Comparison of ENCODE assay signal across 18 cellular contexts in the genomic region with DNA sequence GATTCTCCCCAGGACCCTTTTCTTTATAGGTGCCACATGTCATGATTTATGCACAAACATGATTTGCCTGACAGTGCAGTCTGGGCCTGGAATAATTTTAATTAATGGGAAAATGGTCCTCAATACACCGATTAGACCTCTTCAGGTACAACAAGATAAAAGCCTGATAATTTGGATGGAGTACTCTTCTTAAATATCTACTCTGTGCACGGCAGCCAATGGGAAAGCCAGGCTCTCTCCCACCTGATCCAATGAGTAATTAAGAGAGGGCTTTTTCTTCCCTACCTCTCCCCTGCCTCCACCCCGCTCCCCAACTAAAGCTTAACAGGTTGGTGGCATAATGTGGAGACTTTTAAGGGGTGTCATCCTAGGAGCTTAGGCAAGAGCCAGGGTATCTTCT.
"Had no signal": no experiment of that assay in that cellular context is flagged by ENCODE, and none has a peak within 500 bp of the region (broad histone marks: within the 10 kb centered on the region; RNA-seq: fewer than 3 reads in every experiment).

A gene (plus strand): TSS at position 301 of the 400 bp plus-strand sequence. CDS start 214 bp downstream, outside the sequence.

- H3K9ac ChIP-seq: KMS-11, SK-N-SH had no signal

- DNase-seq: IMR-90, Kasumi-1, MM.1S, NCI-H1092 treated with DMSO at 0.1 percent for 48 hours, NCI-H187, NCI-H2029, NCI-H2081 treated with DMSO at 0.1 percent for 48 hours, NCI-H2227 treated with DMSO at 0.1 percent for 48 hours, NCI-H524, NCI-H526 treated with DMSO at 0.1 percent for 48 hours, NCI-H748 treated with DMSO at 0.1 percent for 48 hours, PC-3, SHP77, SK-N-SH, SW 1271, T-cell had no signal

- H3K27ac ChIP-seq: KMS-11, RWPE1 had no signal

- H3K4me2 ChIP-seq: KMS-11, SK-N-SH had no signal
